1 cellular context compared by ENCODE assay signal in genomic region chr14:96252323-96253052, GRCh38.
TF ChIP-seq lines count a peak whose summit lies in the region.

No MANE protein-coding gene starts in this region.

TF ChIP-seq in K562, 482 proteins besides CTCF, POLR2A, EP300 and RAD21 (continued from another document):
- no peak for TF ChIP-seq GTF3C2 (IDR thresholded peaks at IDR 0.05; ENCODE audit: borderline replicate concordance, extremely low read depth, insufficient read length)
- TF ChIP-seq FOXP1 (CRISPR knock-in tag; IDR thresholded peaks at IDR 0.05): peak; percentile 36; the same call in 1 of the 2 replicates
- peak; percentile 65; the same call in 1 of the 2 replicates for TF ChIP-seq MGA (IDR thresholded peaks at IDR 0.05)
- TF ChIP-seq MEIS2 (IDR thresholded peaks at IDR 0.05; ENCODE audit: partially characterized antibody): peak; percentile 39
- 0 out of 2 replicates have a peak, but pooled peaks have one; percentile 17 for TF ChIP-seq BHLHE40 (IDR thresholded peaks at IDR 0.05; ENCODE audit: low read length)
- no peak for TF ChIP-seq ELK1 (CRISPR knock-in tag; IDR thresholded peaks at IDR 0.05)
- peak; percentile 74 for TF ChIP-seq L3MBTL2 (IDR thresholded peaks at IDR 0.05)
- peak; percentile 92 to 93 for TF ChIP-seq NRF1 (conservative IDR thresholded peaks at IDR 0.05 in 1 of 2, IDR thresholded peaks at IDR 0.05 in 1 of 2)
- no peak for TF ChIP-seq CHAMP1 (IDR thresholded peaks at IDR 0.05)
TF ChIP-seq in K562: peak in this region for 11.
